9 cellular contexts compared by ENCODE assay signal in the genomic region with DNA sequence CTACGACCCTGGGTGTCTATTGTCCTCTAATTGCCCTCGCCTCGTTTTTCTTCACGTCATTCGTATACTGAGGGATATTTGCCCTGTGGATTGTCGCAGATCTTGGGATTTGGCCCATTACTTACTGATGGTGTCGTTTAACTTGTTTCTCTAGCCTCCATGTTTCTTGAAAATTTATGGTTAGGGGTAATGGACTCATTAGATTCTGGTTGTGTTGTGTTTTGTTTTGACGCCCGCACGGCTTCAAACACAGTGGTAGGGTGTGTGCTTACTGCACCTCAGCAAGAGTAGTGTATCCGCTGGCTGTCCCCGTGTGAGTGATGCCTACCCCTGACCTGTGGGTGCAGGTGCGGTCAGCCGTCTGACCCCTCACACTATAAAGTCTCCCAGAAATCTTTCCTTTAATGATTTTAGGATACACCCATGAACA. TPM values are rescaled to one million over a fixed set of nuclear protein-coding genes. Genes with fewer than 3 reads are reported as not detected.
DNase-seq lines count a peak whose midpoint lies in the region; FAIRE-seq and TF ChIP-seq lines count a peak whose summit lies in the region.
"Had no signal": no experiment of that assay in that cellular context is flagged by ENCODE, and none has a peak within 500 bp of the region (broad histone marks: within the 10 kb centered on the region; RNA-seq: fewer than 3 reads in every experiment).

No MANE protein-coding gene starts in this region.

- peak overlapping the region; percentile 81 for H2AFZ ChIP-seq in KMS-11 (ENCODE audit: low read depth)

- no peaks in the 10 kb centered on the region for H4K20me1 ChIP-seq in KMS-11 (ENCODE audit: insufficient read depth)

- intact Hi-C loops in CD14-positive monocyte (cut with micrococcal nuclease) = no loop called here
- intact Hi-C loops in activated T-helper 1 cell treated with anti-CD3 and anti-CD28 coated beads, Interleukin-12 subunit alpha, Interleukin-12 subunit beta, Interleukin-2, Interleukin-4 antibody, amounts not matched to agents 30 ng/mL and 10 ng/mL and 1 ng/mL, durations not matched to agents 14 hours and 24 hours and 36 hours (cut with micrococcal nuclease) = loop anchor here (1.0 to 10.0 kb wide), 10 partner anchors 48 to 2001 kb away; a partner anchor contains a TSS

- H3K9ac ChIP-seq in KMS-11 = peak overlapping the region; percentile 92; the same call in 1 of the 2 replicates

- peaks cover 0 to 2% of the 10 kb centered on the region in 2 donors for H3K36me3 Mint-ChIP-seq in CD14-positive monocyte
- H3K36me3 Mint-ChIP-seq in activated T-helper 1 cell treated with anti-CD3 and anti-CD28 coated beads, Interleukin-12 subunit alpha, Interleukin-12 subunit beta, Interleukin-2, Interleukin-4 antibody, amounts not matched to agents 30 ng/mL and 10 ng/mL and 1 ng/mL, durations not matched to agents 14 hours and 24 hours and 36 hours (ENCODE audit: low read depth) = no peaks in the 10 kb centered on the region
- no peaks in the 10 kb centered on the region for H3K36me3 Mint-ChIP-seq in glutamatergic neuron (ENCODE audit: unreplicated experiment)

- peak overlapping the region in 1 of 7 donors; percentile 4 for H3K27ac Mint-ChIP-seq in CD14-positive monocyte
- peak overlapping the region; percentile 76 for H3K27ac Mint-ChIP-seq in activated T-helper 1 cell treated with anti-CD3 and anti-CD28 coated beads, Interleukin-12 subunit alpha, Interleukin-12 subunit beta, Interleukin-2, Interleukin-4 antibody, amounts not matched to agents 30 ng/mL and 10 ng/mL and 1 ng/mL, durations not matched to agents 14 hours and 24 hours and 36 hours
- H3K27ac Mint-ChIP-seq in glutamatergic neuron (ENCODE audit: unreplicated experiment) = peak overlapping the region; percentile 81

- H3K9me3 Mint-ChIP-seq in CD14-positive monocyte = peaks cover 0 to 4% (median 0%) of the 10 kb centered on the region in 7 donors
- no peaks in the 10 kb centered on the region for H3K9me3 Mint-ChIP-seq in activated T-helper 1 cell treated with anti-CD3 and anti-CD28 coated beads, Interleukin-12 subunit alpha, Interleukin-12 subunit beta, Interleukin-2, Interleukin-4 antibody, amounts not matched to agents 30 ng/mL and 10 ng/mL and 1 ng/mL, durations not matched to agents 14 hours and 24 hours and 36 hours
- peaks cover 20% of the 10 kb centered on the region for H3K9me3 Mint-ChIP-seq in glutamatergic neuron (ENCODE audit: unreplicated experiment)

- H3K4me3 Mint-ChIP-seq in CD14-positive monocyte = peak overlapping the region; percentile 87 to 96
- peak overlapping the region; percentile 87 for H3K4me3 Mint-ChIP-seq in activated T-helper 1 cell treated with anti-CD3 and anti-CD28 coated beads, Interleukin-12 subunit alpha, Interleukin-12 subunit beta, Interleukin-2, Interleukin-4 antibody, amounts not matched to agents 30 ng/mL and 10 ng/mL and 1 ng/mL, durations not matched to agents 14 hours and 24 hours and 36 hours
- peak overlapping the region; percentile 92 for H3K4me3 Mint-ChIP-seq in glutamatergic neuron (ENCODE audit: unreplicated experiment)

- no peak for DNase-seq in CD14-positive monocyte (ENCODE audit: low spot score)
- DNase-seq in activated T-helper 1 cell treated with anti-CD3 and anti-CD28 coated beads, Interleukin-12 subunit alpha, Interleukin-12 subunit beta, Interleukin-2, Interleukin-4 antibody, amounts not matched to agents 30 ng/mL and 10 ng/mL and 1 ng/mL, durations not matched to agents 14 hours and 24 hours and 36 hours (ENCODE audit: low spot score) = no peak
- DNase-seq in glutamatergic neuron = no peak
- peak; percentile 13 for DNase-seq in putamen (ENCODE audit: low spot score)
- DNase-seq in HuH-7.5 (ENCODE audit: low spot score) = no peak
- DNase-seq in urothelium cell line (ENCODE audit: low spot score) = no peak
- no peak for DNase-seq in A172 (ENCODE audit: low spot score)

- peak overlapping the region; percentile 85 for H3K27ac ChIP-seq in KMS-11

- no peaks in the 10 kb centered on the region for H3K27me3 ChIP-seq in KMS-11 (ENCODE audit: insufficient read depth, low read depth)

- no peaks in the 10 kb centered on the region for H3K36me3 ChIP-seq in KMS-11 (ENCODE audit: insufficient read depth)

- peaks cover 28% of the 10 kb centered on the region for H3K4me1 ChIP-seq in KMS-11 (ENCODE audit: low read depth, poor library complexity, severe bottlenecking)

- H3K27me3 Mint-ChIP-seq in CD14-positive monocyte (ENCODE audit: low read depth in 3 of 3) (peaks cover 32 to 48% (median 37%) of the 10 kb centered on the region in 3 donors), glutamatergic neuron (ENCODE audit: unreplicated experiment) (peaks cover 11% of the 10 kb centered on the region)
- peaks cover 4% of the 10 kb centered on the region for H3K27me3 Mint-ChIP-seq in activated T-helper 1 cell treated with anti-CD3 and anti-CD28 coated beads, Interleukin-12 subunit alpha, Interleukin-12 subunit beta, Interleukin-2, Interleukin-4 antibody, amounts not matched to agents 30 ng/mL and 10 ng/mL and 1 ng/mL, durations not matched to agents 14 hours and 24 hours and 36 hours (ENCODE audit: insufficient read depth)

- H3K4me3 ChIP-seq in KMS-11 (IDR thresholded peaks at IDR 0.05; ENCODE audit: insufficient read depth, low read depth, low read length) = no peak overlapping the region

- H3K4me1 Mint-ChIP-seq in CD14-positive monocyte (peaks cover 54% of the 10 kb centered on the region), glutamatergic neuron (ENCODE audit: low read depth, unreplicated experiment) (peaks cover 4% of the 10 kb centered on the region)
- H3K4me1 Mint-ChIP-seq in activated T-helper 1 cell treated with anti-CD3 and anti-CD28 coated beads, Interleukin-12 subunit alpha, Interleukin-12 subunit beta, Interleukin-2, Interleukin-4 antibody, amounts not matched to agents 30 ng/mL and 10 ng/mL and 1 ng/mL, durations not matched to agents 14 hours and 24 hours and 36 hours (ENCODE audit: low read depth) = peaks cover 49% of the 10 kb centered on the region

- H3K4me2 ChIP-seq in KMS-11 = peak overlapping the region; percentile 93

- H3K79me2 ChIP-seq in KMS-11 (ENCODE audit: insufficient read depth, low read depth) = no peaks in the 10 kb centered on the region

- FAIRE-seq in urothelium cell line (lab: Jason Lieb, UNC) = no peak

- no peak for TF ChIP-seq CTCF in CD14-positive monocyte (IDR thresholded peaks at IDR 0.05)
- no peak for TF ChIP-seq CTCF in KMS-11 (conservative IDR thresholded peaks at IDR 0.05; ENCODE audit: low read depth, low read length)
- TF ChIP-seq CTCF in glutamatergic neuron (IDR thresholded peaks at IDR 0.05; ENCODE audit: partially characterized antibody, unreplicated experiment) = no peak

RNA-seq across cellular contexts. Expression of a gene that starts 0.9 kb away (rescaled TPM):
- polyA plus RNA-seq in CD14-positive monocyte = not detected
- total RNA-seq in activated T-helper 1 cell treated with anti-CD3 and anti-CD28 coated beads, Interleukin-12 subunit alpha, Interleukin-12 subunit beta, Interleukin-2, Interleukin-4 antibody, amounts not matched to agents 30 ng/mL and 10 ng/mL and 1 ng/mL, durations not matched to agents 14 hours and 24 hours and 36 hours = not detected in 2 replicates
- not detected for total RNA-seq in glutamatergic neuron (ENCODE audit: unreplicated experiment)
- total RNA-seq in A172 (2014; rRNA removed; shearing (Covaris generic)) = not detected in 2 replicates
- total RNA-seq: HT1080 had no signal

RNA-seq across cellular contexts. Expression of a gene that starts 2.1 kb away (rescaled TPM):
- polyA plus RNA-seq in CD14-positive monocyte = not detected
- not detected in 2 replicates for total RNA-seq in activated T-helper 1 cell treated with anti-CD3 and anti-CD28 coated beads, Interleukin-12 subunit alpha, Interleukin-12 subunit beta, Interleukin-2, Interleukin-4 antibody, amounts not matched to agents 30 ng/mL and 10 ng/mL and 1 ng/mL, durations not matched to agents 14 hours and 24 hours and 36 hours
- total RNA-seq in glutamatergic neuron (ENCODE audit: unreplicated experiment) = not detected
- not detected in 2 replicates for total RNA-seq in A172 (2014; rRNA removed; shearing (Covaris generic))
- total RNA-seq: HT1080 had no signal
